In the genomic region with DNA sequence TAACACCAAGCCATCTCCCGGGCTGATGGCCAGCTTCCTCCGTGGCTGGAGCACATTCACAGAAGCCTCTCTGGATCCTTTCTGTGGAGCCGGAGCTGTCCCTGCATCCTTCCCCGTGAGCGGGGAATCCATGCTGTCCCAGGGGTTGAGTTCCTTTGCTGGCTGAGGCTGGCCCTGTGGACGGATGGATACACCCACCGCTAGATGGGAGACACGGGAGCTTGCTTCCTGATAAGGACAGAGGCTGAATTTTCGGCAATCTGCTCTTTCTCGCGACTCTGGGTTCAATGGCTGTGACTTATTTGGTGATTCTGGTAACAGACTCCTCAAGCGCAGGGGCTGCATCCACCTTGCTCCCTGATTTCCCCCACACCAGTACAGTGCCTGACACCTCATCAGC, we compare ENCODE assay signal across 17 cellular contexts.
"Had no signal": no experiment of that assay in that cellular context is flagged by ENCODE, and none has a peak within 500 bp of the region (broad histone marks: within the 10 kb centered on the region; RNA-seq: fewer than 3 reads in every experiment).

No MANE protein-coding gene starts in this region.

- H3K4me1 ChIP-seq: right lobe of liver, spleen, testis had no signal

- H3K9me3 ChIP-seq: ovary, right lobe of liver, spleen, testis, tibial nerve had no signal

- H3K36me3 Mint-ChIP-seq: naive thymus-derived CD4-positive, alpha-beta T cell; stimulated activated naive B cell treated with anti-CD40 and anti-IgM and Interleukin-4, amounts not matched to agents 10 μg/mL and 1 μg/mL and 100 μg/mL, for 72 hours had no signal

- ATAC-seq: esophagus mucosa; left colon; naive thymus-derived CD4-positive, alpha-beta T cell; right lobe of liver; stimulated activated naive B cell treated with anti-CD40 and anti-IgM and Interleukin-4, amounts not matched to agents 10 μg/mL and 1 μg/mL and 100 μg/mL, for 72 hours; stimulated activated naive CD8-positive, alpha-beta T cell treated with anti-CD3 and anti-CD28 coated beads, Interleukin-15, amount 100 ng/mL, for 72 hours had no signal

- H3K27me3 ChIP-seq: ovary, right lobe of liver, testis had no signal

- H3K4me3 Mint-ChIP-seq: central memory CD8-positive, alpha-beta T cell; naive thymus-derived CD4-positive, alpha-beta T cell; stimulated activated naive B cell treated with anti-CD40 and anti-IgM and Interleukin-4, amounts not matched to agents 10 μg/mL and 1 μg/mL and 100 μg/mL, for 72 hours; stimulated activated naive CD8-positive, alpha-beta T cell treated with anti-CD3 and anti-CD28 coated beads, Interleukin-15, amount 100 ng/mL, for 72 hours had no signal

- FAIRE-seq: endometrium, frontal cortex had no signal

- H3K27ac Mint-ChIP-seq: naive thymus-derived CD4-positive, alpha-beta T cell; progenitor cell of endocrine pancreas; stimulated activated naive B cell treated with anti-CD40 and anti-IgM and Interleukin-4, amounts not matched to agents 10 μg/mL and 1 μg/mL and 100 μg/mL, for 72 hours; stimulated activated naive CD8-positive, alpha-beta T cell treated with anti-CD3 and anti-CD28 coated beads, Interleukin-15, amount 100 ng/mL, for 72 hours had no signal

- H3K36me3 ChIP-seq: ovary, right lobe of liver, spleen, tibial nerve had no signal

- H3K4me3 ChIP-seq: ovary, right lobe of liver, spleen, testis, tibial nerve had no signal

- H3K4me1 Mint-ChIP-seq: central memory CD8-positive, alpha-beta T cell; naive thymus-derived CD4-positive, alpha-beta T cell; stimulated activated naive B cell treated with anti-CD40 and anti-IgM and Interleukin-4, amounts not matched to agents 10 μg/mL and 1 μg/mL and 100 μg/mL, for 72 hours; stimulated activated naive CD8-positive, alpha-beta T cell treated with anti-CD3 and anti-CD28 coated beads, Interleukin-15, amount 100 ng/mL, for 72 hours had no signal

- H3K9me3 Mint-ChIP-seq: central memory CD8-positive, alpha-beta T cell; stimulated activated naive CD8-positive, alpha-beta T cell treated with anti-CD3 and anti-CD28 coated beads, Interleukin-15, amount 100 ng/mL, for 72 hours had no signal

- DNase-seq: effector memory CD4-positive, alpha-beta T cell; left colon; naive thymus-derived CD4-positive, alpha-beta T cell; ovary; right lobe of liver; spleen; stimulated activated CD4-positive, alpha-beta T cell treated with anti-CD3 and anti-CD28 coated beads, Interleukin-2, amount 100 ng/mL, for 24 hours; stimulated activated CD4-positive, alpha-beta T cell treated with anti-CD3 and anti-CD28 coated beads, Interleukin-4, amount 100 ng/mL, for 4 hours; stimulated activated naive B cell treated with anti-CD40 and anti-IgM and Interleukin-4, amounts not matched to agents 10 μg/mL and 1 μg/mL and 100 μg/mL, for 72 hours; stimulated activated naive CD8-positive, alpha-beta T cell treated with anti-CD3 and anti-CD28 coated beads, Interleukin-15, amount 100 ng/mL, for 72 hours; testis had no signal

- H3K27ac ChIP-seq: ovary, right lobe of liver, spleen, testis, tibial nerve had no signal
